Comparison of ENCODE assay signal across 8 cellular contexts in the genomic region with DNA sequence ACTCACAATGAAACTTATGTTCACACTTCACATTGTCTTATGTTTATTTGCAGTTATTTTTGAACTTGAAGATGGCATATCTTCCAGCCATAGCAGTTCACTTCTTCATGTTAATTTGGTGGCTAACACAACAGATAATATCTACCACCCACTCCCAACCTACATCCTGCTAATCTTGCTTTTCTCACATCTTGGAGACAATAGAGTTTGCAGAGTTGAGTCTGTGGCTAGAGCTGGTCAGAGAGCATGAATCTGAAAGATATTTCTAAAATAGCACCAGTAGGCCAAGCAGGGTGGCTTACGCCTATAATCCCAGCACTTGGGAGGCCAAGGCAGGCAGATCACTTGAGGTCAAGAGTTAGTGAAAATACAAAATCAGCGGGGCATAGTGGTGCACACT.
DNase-seq lines count a peak whose midpoint lies in the region; ATAC-seq and TF ChIP-seq lines count a peak whose summit lies in the region.
"Not testable (repeated sequence)": the region's sequence is repeated elsewhere in the genome, so short reads cannot be mapped to it uniquely, and the experiment has no call there.

No MANE protein-coding gene starts in this region.

- H3K9ac ChIP-seq in Loucy (ENCODE audit: low read depth, low read length, poor library complexity, severe bottlenecking): peak overlapping the region; percentile 41

- not testable (repeated sequence) for H3K9me2 ChIP-seq in Loucy (replicated peaks; ENCODE audit: low read depth, low read length)

- CTCF ChIA-PET in CD4-positive, alpha-beta memory T cell (lab: Charles Lee; ENCODE audit: partially characterized antibody): interaction anchor here (1.3 to 2.8 kb wide), 6 partner anchors 15 to 67 kb away, joined by 4 to 12 read pairs (median 6); no protein-coding TSS in a partner anchor
- CTCF ChIA-PET in activated CD8-positive, alpha-beta T cell treated with anti-CD3 and anti-CD28 coated beads, Interleukin-2, amount 10 ng/mL, durations not matched to agents 7 days and 5 days (lab: Charles Lee): interaction anchor here (1.1 to 2.4 kb wide), 3 partner anchors 10 to 49 kb away, joined by 3 to 8 read pairs (median 6); no protein-coding TSS in a partner anchor

- peak overlapping the region; percentile 82 to 94 (median 87) for H3K4me3 Mint-ChIP-seq in CD4-positive, alpha-beta memory T cell
- peak overlapping the region; percentile 75 for H3K4me3 Mint-ChIP-seq in T-helper 2 cell treated with Interferon-gamma antibody and Interleukin-4, amounts not matched to agents 5 μg/mL and 100 μg/mL, for 36 hours
- H3K4me3 Mint-ChIP-seq in activated CD8-positive, alpha-beta T cell treated with anti-CD3 and anti-CD28 coated beads, Interleukin-2, amount 10 ng/mL, durations not matched to agents 7 days and 5 days: peak overlapping the region; percentile 71
- H3K4me3 Mint-ChIP-seq in activated naive CD8-positive, alpha-beta T cell: peak overlapping the region; percentile 83
- peak overlapping the region; percentile 76 to 79 for H3K4me3 Mint-ChIP-seq in effector memory CD8-positive, alpha-beta T cell

- intact Hi-C loops in CD4-positive, alpha-beta memory T cell (cut with micrococcal nuclease): loop anchor here (5.0 kb wide), 1 partner anchor 38 kb away; no protein-coding TSS in a partner anchor
- intact Hi-C loops in mucosa of descending colon (cut with DNase I, micrococcal nuclease): not testable (repeated sequence)

- peak overlapping the region; percentile 7 to 40 for H3K4me3 ChIP-seq in CD4-positive, alpha-beta memory T cell (ENCODE audit: low read length in 2 of 2)
- H3K4me3 ChIP-seq in Loucy (ENCODE audit: low read length, poor library complexity, severe bottlenecking): peak overlapping the region; percentile 70
- H3K4me3 ChIP-seq in mucosa of descending colon: not testable (repeated sequence)

- not testable (repeated sequence) for TF ChIP-seq CTCF in Loucy (conservative IDR thresholded peaks at IDR 0.05; ENCODE audit: low read length); mucosa of descending colon (IDR thresholded peaks at IDR 0.05)

- POLR2A ChIA-PET in CD4-positive, alpha-beta memory T cell (lab: Charles Lee; ENCODE audit: partially characterized antibody): interaction anchor here (0.9 kb wide), 1 partner anchor 205 kb away, joined by 3 read pairs; no protein-coding TSS in a partner anchor
- POLR2A ChIA-PET in activated CD8-positive, alpha-beta T cell treated with anti-CD3 and anti-CD28 coated beads, Interleukin-2, amount 10 ng/mL, durations not matched to agents 7 days and 5 days (lab: Charles Lee): interaction anchor here (1.6 kb wide), 1 partner anchor 10 kb away, joined by 4 read pairs; no protein-coding TSS in a partner anchor

- H3K27ac ChIP-seq in CD4-positive, alpha-beta memory T cell (ENCODE audit: low read depth, low read length): not testable (repeated sequence)

- H3K9me3 ChIP-seq in CD4-positive, alpha-beta memory T cell (ENCODE audit: control insufficient read depth in 1 of 2, low read length in 2 of 2); Loucy (ENCODE audit: insufficient read depth, low read depth, low read length); mucosa of descending colon: not testable (repeated sequence)

- not testable (repeated sequence) for H3K36me3 ChIP-seq in CD4-positive, alpha-beta memory T cell (ENCODE audit: insufficient read depth, low read length); Loucy (ENCODE audit: insufficient read depth, low read length); mucosa of descending colon (ENCODE audit: low read depth)

- peak overlapping the region; percentile 84 to 94 (median 91) for H3K27ac Mint-ChIP-seq in CD4-positive, alpha-beta memory T cell
- peak overlapping the region; percentile 89 for H3K27ac Mint-ChIP-seq in T-helper 2 cell treated with Interferon-gamma antibody and Interleukin-4, amounts not matched to agents 5 μg/mL and 100 μg/mL, for 36 hours
- peak overlapping the region; percentile 88 for H3K27ac Mint-ChIP-seq in activated CD8-positive, alpha-beta T cell treated with anti-CD3 and anti-CD28 coated beads, Interleukin-2, amount 10 ng/mL, durations not matched to agents 7 days and 5 days
- peak overlapping the region; percentile 68 for H3K27ac Mint-ChIP-seq in activated naive CD8-positive, alpha-beta T cell
- H3K27ac Mint-ChIP-seq in effector memory CD8-positive, alpha-beta T cell: peak overlapping the region; percentile 68 to 77

- not testable (repeated sequence) for H3K27me3 Mint-ChIP-seq in CD4-positive, alpha-beta memory T cell; activated naive CD8-positive, alpha-beta T cell; effector memory CD8-positive, alpha-beta T cell
- peaks cover 28% of the 10 kb centered on the region for H3K27me3 Mint-ChIP-seq in T-helper 2 cell treated with Interferon-gamma antibody and Interleukin-4, amounts not matched to agents 5 μg/mL and 100 μg/mL, for 36 hours (ENCODE audit: low read depth)
- peaks cover 18% of the 10 kb centered on the region for H3K27me3 Mint-ChIP-seq in activated CD8-positive, alpha-beta T cell treated with anti-CD3 and anti-CD28 coated beads, Interleukin-2, amount 10 ng/mL, durations not matched to agents 7 days and 5 days (ENCODE audit: low read depth)

- H3K4me2 ChIP-seq in Loucy (ENCODE audit: low read depth, low read length, poor library complexity, severe bottlenecking): peak overlapping the region; percentile 77

- not testable (repeated sequence) for H3K36me3 Mint-ChIP-seq in CD4-positive, alpha-beta memory T cell; T-helper 2 cell treated with Interferon-gamma antibody and Interleukin-4, amounts not matched to agents 5 μg/mL and 100 μg/mL, for 36 hours (ENCODE audit: low read depth); activated CD8-positive, alpha-beta T cell treated with anti-CD3 and anti-CD28 coated beads, Interleukin-2, amount 10 ng/mL, durations not matched to agents 7 days and 5 days (ENCODE audit: low read depth); activated naive CD8-positive, alpha-beta T cell; effector memory CD8-positive, alpha-beta T cell (ENCODE audit: insufficient read depth)

- not testable (repeated sequence) for H3K79me2 ChIP-seq in Loucy (ENCODE audit: insufficient read depth, low read length)

- H3K4me1 ChIP-seq in CD4-positive, alpha-beta memory T cell (ENCODE audit: insufficient read depth, low read length): peaks cover 33% of the 10 kb centered on the region
- peaks cover 11% of the 10 kb centered on the region for H3K4me1 ChIP-seq in Loucy (ENCODE audit: insufficient read depth, low read length, poor library complexity, severe bottlenecking)
- H3K4me1 ChIP-seq in mucosa of descending colon (ENCODE audit: low read depth): not testable (repeated sequence)

- not testable (repeated sequence) for H3F3A ChIP-seq in Loucy (ENCODE audit: low read depth)

- H3K4me1 Mint-ChIP-seq in CD4-positive, alpha-beta memory T cell: peaks cover 32 to 42% (median 38%) of the 10 kb centered on the region in 4 donors
- H3K4me1 Mint-ChIP-seq in T-helper 2 cell treated with Interferon-gamma antibody and Interleukin-4, amounts not matched to agents 5 μg/mL and 100 μg/mL, for 36 hours (ENCODE audit: low read depth): peaks cover 27% of the 10 kb centered on the region
- H3K4me1 Mint-ChIP-seq in activated CD8-positive, alpha-beta T cell treated with anti-CD3 and anti-CD28 coated beads, Interleukin-2, amount 10 ng/mL, durations not matched to agents 7 days and 5 days (ENCODE audit: low read depth): peaks cover 29% of the 10 kb centered on the region
- H3K4me1 Mint-ChIP-seq in activated naive CD8-positive, alpha-beta T cell (ENCODE audit: low read depth): peaks cover 18% of the 10 kb centered on the region
- H3K4me1 Mint-ChIP-seq in effector memory CD8-positive, alpha-beta T cell (ENCODE audit: low read depth in 2 of 2): peaks cover 49 to 58% of the 10 kb centered on the region in 2 donors

- peak; percentile 45 to 63 (median 56) for DNase-seq in CD4-positive, alpha-beta memory T cell
- peak; percentile 56 for DNase-seq in T-helper 2 cell treated with Interferon-gamma antibody and Interleukin-4, amounts not matched to agents 5 μg/mL and 100 μg/mL, for 36 hours (ENCODE audit: low spot score)
- peak; percentile 46 for DNase-seq in activated CD8-positive, alpha-beta T cell treated with anti-CD3 and anti-CD28 coated beads, Interleukin-2, amount 10 ng/mL, durations not matched to agents 7 days and 5 days
- DNase-seq in effector memory CD8-positive, alpha-beta T cell: peak; percentile 27 to 50 (median 33)
- peak in 1 of 3 donors; percentile 4 for DNase-seq in mucosa of descending colon
- peak; percentile 5 for DNase-seq in stimulated activated CD4-positive, alpha-beta T cell treated with anti-CD3 and anti-CD28 coated beads, Interleukin-15, amount 100 ng/mL, for 24 hours

- H3K9me3 Mint-ChIP-seq in CD4-positive, alpha-beta memory T cell; T-helper 2 cell treated with Interferon-gamma antibody and Interleukin-4, amounts not matched to agents 5 μg/mL and 100 μg/mL, for 36 hours; activated CD8-positive, alpha-beta T cell treated with anti-CD3 and anti-CD28 coated beads, Interleukin-2, amount 10 ng/mL, durations not matched to agents 7 days and 5 days (ENCODE audit: insufficient read depth); activated naive CD8-positive, alpha-beta T cell (ENCODE audit: low read depth); effector memory CD8-positive, alpha-beta T cell: not testable (repeated sequence)

- H2AFZ ChIP-seq in Loucy (ENCODE audit: low read length): peak overlapping the region; percentile 78

- peak; percentile 87 for ATAC-seq in activated CD8-positive, alpha-beta T cell treated with anti-CD3 and anti-CD28 coated beads, Interleukin-2, amount 10 ng/mL, durations not matched to agents 7 days and 5 days
- peak; percentile 96 for ATAC-seq in effector memory CD8-positive, alpha-beta T cell (replicated peaks)
- ATAC-seq in mucosa of descending colon: peak; percentile 49

- H3K27me3 ChIP-seq in CD4-positive, alpha-beta memory T cell (ENCODE audit: insufficient read depth, low read length); Loucy (ENCODE audit: insufficient read depth, low read length, poor library complexity, severe bottlenecking): not testable (repeated sequence)

- H4K20me1 ChIP-seq in Loucy (ENCODE audit: insufficient read depth, low read length, poor library complexity, severe bottlenecking): not testable (repeated sequence)
